In genomic region chr13:42272776-42273175, GRCh38 we compare ENCODE assay signal across 8 cellular contexts. TPM values are rescaled to one million over a fixed set of nuclear protein-coding genes. Genes with fewer than 3 reads are reported as not detected.
DNase-seq lines count a peak whose midpoint lies in the region; ATAC-seq and TF ChIP-seq lines count a peak whose summit lies in the region.

No MANE protein-coding gene starts in this region.

- POLR2A ChIA-PET in AG04450 (lab: Yijun Ruan, JAX) = no interaction called here

- CTCF ChIA-PET in AG04450 (lab: Charles Lee) = interaction anchor here (1.1 kb wide), 1 partner anchor 395 kb away, joined by 3 read pairs; no protein-coding TSS in a partner anchor

- H3K9ac ChIP-seq in HUES64 (ENCODE audit: low read depth, low read length) = peak overlapping the region; percentile 77

- ATAC-seq in esophagus mucosa (no peak), HG03571 (IDR thresholded peaks at IDR 0.05; ENCODE audit: unreplicated experiment) (no peak)

- H3K4me3 ChIP-seq in AG04450 (ENCODE audit: low read depth, low read length) (peak overlapping the region; percentile 83), HUES64 (ENCODE audit: low read length) (peak overlapping the region; percentile 78), muscle layer of duodenum (ENCODE audit: low read depth in 1 of 2, low read length in 2 of 2) (peak overlapping the region; percentile 80 to 90)

- no peaks in the 10 kb centered on the region for H3K27me3 ChIP-seq in AG04450 (ENCODE audit: control insufficient read depth, insufficient read depth, low read length)
- no peaks in the 10 kb centered on the region for H3K27me3 ChIP-seq in HUES64 (ENCODE audit: insufficient read depth, low read length)
- no peaks in the 10 kb centered on the region for H3K27me3 ChIP-seq in muscle layer of duodenum (ENCODE audit: low read depth, low read length)

- H3K36me3 ChIP-seq in HUES64 (ENCODE audit: insufficient read depth, low read length) = no peaks in the 10 kb centered on the region
- H3K36me3 ChIP-seq in muscle layer of duodenum (ENCODE audit: control insufficient read depth in 1 of 2, insufficient read depth in 2 of 2, low read length in 2 of 2) = no peaks in the 10 kb centered on the region

- H3K9me3 ChIP-seq in AG04450 (ENCODE audit: control insufficient read depth, insufficient read depth, low read length) (no peaks in the 10 kb centered on the region; the same call in 1 of the 2 replicates), HUES64 (ENCODE audit: insufficient read depth, low read depth, low read length) (peaks cover 16% of the 10 kb centered on the region), muscle layer of duodenum (ENCODE audit: control insufficient read depth in 1 of 2, low read length in 2 of 2) (no peaks in the 10 kb centered on the region)

- 34% methylated on average over 3 of the region's 4 CpGs for WGBS in HUES64

- H3K27ac ChIP-seq in AG04450 (ENCODE audit: low read depth, low read length) (peak overlapping the region; percentile 54), HUES64 (ENCODE audit: low read depth, low read length) (no peak overlapping the region), muscle layer of duodenum (ENCODE audit: low read length) (peak overlapping the region; percentile 70)

- peaks cover 21% of the 10 kb centered on the region for H3K4me1 ChIP-seq in HUES64 (ENCODE audit: insufficient read depth, low read length)
- H3K4me1 ChIP-seq in muscle layer of duodenum (ENCODE audit: control insufficient read depth in 1 of 2, insufficient read depth in 2 of 2, low read length in 2 of 2) = peaks cover 6 to 16% of the 10 kb centered on the region in 2 donors

- DNase-seq in AG04450 (ENCODE audit: low read depth, low spot score) = no peak
- peak; percentile 26 for DNase-seq in central memory CD4-positive, alpha-beta T cell
- no peak for DNase-seq in stimulated activated CD4-positive, alpha-beta T cell treated with anti-CD3 and anti-CD28 coated beads, Interleukin-4, amount 100 ng/mL, for 1 hour
- no peak for DNase-seq in NCI-H2081 (lab: John Stamatoyannopoulos, UW)

- no peak for TF ChIP-seq CTCF in AG04450 (IDR thresholded peaks at IDR 0.05; ENCODE audit: low read depth, low read length)

RNA-seq across cellular contexts. Expression of gene AKAP11, which starts 0.8 kb away (rescaled TPM):
- polyA plus RNA-seq in AG04450 (2011; rRNA removed) = 21.6 and 29.8 TPM in 2 replicates
- polyA minus RNA-seq in AG04450 (2011; rRNA and poly(A)+ RNA removed) = 23.1 and 44.0 TPM in 2 replicates
- 11.2 TPM for polyA plus RNA-seq in HUES64 (2013, experiment 1 of 2)
- 11.7 TPM for polyA plus RNA-seq in HUES64 (2013, experiment 2 of 2)
- total RNA-seq in esophagus mucosa = 13.8 TPM
